In the genomic region with DNA sequence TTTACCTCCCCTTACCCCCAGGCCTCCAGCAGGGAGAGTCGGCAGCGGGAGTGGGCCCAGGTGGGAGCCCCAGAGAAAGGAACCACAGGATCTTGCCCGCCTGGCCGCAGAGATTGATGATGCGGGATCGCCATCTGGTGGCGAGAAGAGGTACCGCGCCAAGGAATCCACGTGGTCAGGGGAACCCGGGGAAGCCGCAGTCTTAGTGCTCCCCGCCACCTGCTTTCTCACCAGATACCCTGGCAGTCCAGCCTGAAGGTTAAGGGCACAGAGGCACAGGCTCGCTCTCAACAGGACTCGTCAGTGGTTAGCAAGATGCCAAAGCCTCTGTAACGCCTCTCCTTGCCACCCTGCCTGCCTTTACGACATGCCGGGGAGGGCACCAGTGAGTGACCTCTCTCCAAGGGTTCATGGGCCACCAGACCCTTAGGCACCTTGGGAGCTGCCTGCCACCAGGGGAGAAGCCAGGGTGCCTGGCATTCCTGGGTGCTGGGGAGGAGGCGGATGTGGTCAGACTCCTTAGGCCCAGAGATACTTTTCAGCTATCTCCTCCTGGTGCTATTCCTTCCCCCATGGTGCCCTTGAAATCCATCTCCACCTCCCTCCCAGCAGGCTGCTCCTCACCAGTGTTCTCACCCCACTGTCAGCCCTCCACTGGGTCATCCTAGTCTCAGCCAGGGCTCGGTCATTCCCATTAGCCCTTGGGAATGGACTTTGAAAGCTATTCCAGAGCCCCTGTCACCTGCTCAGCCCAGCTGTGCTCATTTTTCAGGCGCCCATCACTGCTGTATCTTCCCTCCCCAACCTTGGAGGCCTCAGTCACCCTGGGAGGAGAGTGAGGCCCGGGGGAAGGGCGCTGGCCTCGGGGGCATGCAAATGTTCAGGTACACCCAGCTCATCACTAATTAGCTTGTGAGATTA, we compare ENCODE assay signal across 8 cellular contexts. TPM values are rescaled to one million over a fixed set of nuclear protein-coding genes. Genes with fewer than 3 reads are reported as not detected.
DNase-seq lines count a peak whose midpoint lies in the region; ATAC-seq and TF ChIP-seq lines count a peak whose summit lies in the region.

No MANE protein-coding gene starts in this region.

- WGBS in adrenal gland, 4 donors: 23 to 52% (median 25%) methylated on average over 8 to 24 of the region's 24 CpGs
- WGBS in right cardiac atrium: 28% methylated on average over 24 of the region's 24 CpGs

- H3K4me3 Mint-ChIP-seq in T-helper 2 cell treated with Interferon-gamma antibody and Interleukin-4, amounts not matched to agents 5 μg/mL and 100 μg/mL, for 36 hours: no peak overlapping the region

- DNase-seq in AML-193 (lab: John Stamatoyannopoulos, UW) (peak; percentile 72 to 79), NCI-H146 (lab: John Stamatoyannopoulos, UW) (peak; percentile 72), adrenal gland (peak; percentile 71 to 94 (median 82)), right cardiac atrium (peak; percentile 76 to 93 (median 91)), gastrocnemius medialis (peak; percentile 63 to 77)
- DNase-seq in T-helper 2 cell treated with Interferon-gamma antibody and Interleukin-4, amounts not matched to agents 5 μg/mL and 100 μg/mL, for 36 hours (ENCODE audit: low spot score): peak; percentile 82

- no peak overlapping the region for H3K4me3 ChIP-seq in adrenal gland
- H3K4me3 ChIP-seq in right cardiac atrium (ENCODE audit: low read length): no peak overlapping the region
- H3K4me3 ChIP-seq in gastrocnemius medialis: no peak overlapping the region

- no peaks in the 10 kb centered on the region for H3K27me3 ChIP-seq in adrenal gland
- no peaks in the 10 kb centered on the region for H3K27me3 ChIP-seq in right cardiac atrium (ENCODE audit: control insufficient read depth, insufficient read depth)
- no peaks in the 10 kb centered on the region for H3K27me3 ChIP-seq in gastrocnemius medialis

- no peaks in the 10 kb centered on the region for H3K36me3 ChIP-seq in adrenal gland (replicated peaks in 1 of 2)
- H3K36me3 ChIP-seq in gastrocnemius medialis: no peaks in the 10 kb centered on the region

- H3K4me1 ChIP-seq in adrenal gland (replicated peaks in 1 of 2) (peaks cover 3 to 10% of the 10 kb centered on the region in 2 donors), right cardiac atrium (ENCODE audit: control insufficient read depth, insufficient read depth, low read length) (peaks cover 6% of the 10 kb centered on the region), gastrocnemius medialis (peaks cover 3 to 11% of the 10 kb centered on the region in 2 donors)

- TF ChIP-seq CTCF in adrenal gland (IDR thresholded peaks at IDR 0.05) (peak; percentile 94 to 98 (median 96)), gastrocnemius medialis (IDR thresholded peaks at IDR 0.05 in 4 of 5, conservative IDR thresholded peaks at IDR 0.05 in 1 of 5) (peak; percentile 94 to 99 (median 96))

- peaks cover 5% of the 10 kb centered on the region for H3K27me3 Mint-ChIP-seq in T-helper 2 cell treated with Interferon-gamma antibody and Interleukin-4, amounts not matched to agents 5 μg/mL and 100 μg/mL, for 36 hours (ENCODE audit: low read depth)

- H3K9me3 Mint-ChIP-seq in T-helper 2 cell treated with Interferon-gamma antibody and Interleukin-4, amounts not matched to agents 5 μg/mL and 100 μg/mL, for 36 hours: no peaks in the 10 kb centered on the region

- H3K27ac ChIP-seq in adrenal gland (no peak overlapping the region), right cardiac atrium (ENCODE audit: low read length) (no peak overlapping the region), gastrocnemius medialis (peak overlapping the region in 3 of 4 donors; percentile 40 to 72 (median 68))

- H3K36me3 Mint-ChIP-seq in T-helper 2 cell treated with Interferon-gamma antibody and Interleukin-4, amounts not matched to agents 5 μg/mL and 100 μg/mL, for 36 hours (ENCODE audit: low read depth): no peaks in the 10 kb centered on the region

- in situ Hi-C loops in gastrocnemius medialis (cut with MboI; ENCODE audit: low sequenced_read_pairs in 4 of 4): loop anchor here (5.0 kb wide), 1 partner anchor 39 kb away; a partner anchor contains a TSS

- no peak overlapping the region for H3K27ac Mint-ChIP-seq in T-helper 2 cell treated with Interferon-gamma antibody and Interleukin-4, amounts not matched to agents 5 μg/mL and 100 μg/mL, for 36 hours

- H3K4me1 Mint-ChIP-seq in T-helper 2 cell treated with Interferon-gamma antibody and Interleukin-4, amounts not matched to agents 5 μg/mL and 100 μg/mL, for 36 hours (ENCODE audit: low read depth): peaks cover 28% of the 10 kb centered on the region

- H3K9me3 ChIP-seq in adrenal gland (replicated peaks in 1 of 3): no peaks in the 10 kb centered on the region
- H3K9me3 ChIP-seq in right cardiac atrium (ENCODE audit: control insufficient read depth, low read length): no peaks in the 10 kb centered on the region
- H3K9me3 ChIP-seq in gastrocnemius medialis: no peaks in the 10 kb centered on the region

- no peak for TF ChIP-seq POLR2A in adrenal gland (IDR thresholded peaks at IDR 0.05)
- TF ChIP-seq POLR2A in gastrocnemius medialis (IDR thresholded peaks at IDR 0.05): no peak

- intact Hi-C loops in adrenal gland (cut with DNase I): loop anchor here (1.0 to 10.0 kb wide), 4 partner anchors 39 to 104 kb away; a partner anchor contains a TSS
- intact Hi-C loops in right cardiac atrium (cut with DNase I): loop anchor here (1.0 to 10.0 kb wide), 5 partner anchors 39 to 202 kb away; a partner anchor contains a TSS
- intact Hi-C loops in gastrocnemius medialis (cut with DNase I; ENCODE audit: low total_unique reads): loop anchor here (1.0 to 5.0 kb wide), 3 partner anchors 40 to 204 kb away; no protein-coding TSS in a partner anchor

- ATAC-seq in GM19395 (IDR thresholded peaks at IDR 0.05; ENCODE audit: unreplicated experiment): peak; percentile 56
- ATAC-seq in right cardiac atrium: peak; percentile 64 to 77
- ATAC-seq in gastrocnemius medialis: peak; percentile 71 to 77
- ATAC-seq in HG02571 (IDR thresholded peaks at IDR 0.05; ENCODE audit: unreplicated experiment): no peak

RNA-seq across cellular contexts. Expression of a gene that starts 5.4 kb away (rescaled TPM):
- total RNA-seq in adrenal gland: 100 to 1,000 TPM in 1 of 8 donors, 10 to 100 TPM in 7; 12.3 to 156 (median 43.8) TPM
- polyA plus RNA-seq in adrenal gland: 10 to 100 TPM in 2 of 3 donors, 1 to 10 TPM in 1; 4.9 to 39.3 (median 19.1) TPM
- total RNA-seq in right cardiac atrium: 10 to 100 TPM; 10.2 to 16.4 (median 12.8) TPM
- polyA plus RNA-seq in right cardiac atrium: 11.2 TPM
- total RNA-seq in gastrocnemius medialis: 10 to 100 TPM; 11.4 to 29.8 (median 23.3) TPM

RNA-seq across cellular contexts. Expression of a gene that starts 30.8 kb away (rescaled TPM):
- total RNA-seq in adrenal gland (10 to 100 TPM in 7 of 8 donors, 1 to 10 TPM in 1; 9.5 to 18.1 (median 14.3) TPM), right cardiac atrium (10 to 100 TPM; 46.6 to 83.9 (median 67.3) TPM), gastrocnemius medialis (10 to 100 TPM in 2 of 4 donors, 1 to 10 TPM in 2; 8.1 to 19.7 (median 10.6) TPM)
- polyA plus RNA-seq in adrenal gland (10 to 100 TPM in 2 of 3 donors, 1 to 10 TPM in 1; 7.8 to 38.3 (median 32.1) TPM), right cardiac atrium (58.7 TPM)

RNA-seq across cellular contexts. Expression of a gene that starts 33.2 kb away (rescaled TPM):
- 1 to 10 TPM in 6 of 8 donors, not detected in 2; 1.5 to 5.7 (median 2.8) TPM for total RNA-seq in adrenal gland
- polyA plus RNA-seq in adrenal gland: 10 to 100 TPM in 2 of 3 donors, 1 to 10 TPM in 1; 4.5 to 37.2 (median 14.3) TPM
- 10 to 100 TPM in 3 of 4 donors, 1 to 10 TPM in 1; 6.1 to 11.6 (median 10.9) TPM for total RNA-seq in right cardiac atrium
- polyA plus RNA-seq in right cardiac atrium: 9.8 TPM
- total RNA-seq in gastrocnemius medialis: 1 to 10 TPM in 2 of 4 donors, under 1 TPM in 1, not detected in 1; 0.33 to 3.7 (median 1.1) TPM

RNA-seq across cellular contexts. Expression of a gene that starts 39.3 kb away (rescaled TPM):
- not detected for total RNA-seq in adrenal gland
- polyA plus RNA-seq in adrenal gland: under 1 TPM in 2 of 3 donors, not detected in 1; 0.30 to 0.40 TPM
- not detected for total RNA-seq in right cardiac atrium
- not detected for polyA plus RNA-seq in right cardiac atrium
- not detected for total RNA-seq in gastrocnemius medialis

RNA-seq across cellular contexts. Expression of a gene that starts 53.7 kb away (rescaled TPM):
- total RNA-seq in adrenal gland: 10 to 100 TPM; 11.4 to 21.8 (median 17.9) TPM
- 10 to 100 TPM in 2 of 3 donors, 1 to 10 TPM in 1; 9.8 to 21.3 (median 12.4) TPM for polyA plus RNA-seq in adrenal gland
- total RNA-seq in right cardiac atrium: 10 to 100 TPM; 24.2 to 37.3 (median 34.1) TPM
- 23.0 TPM for polyA plus RNA-seq in right cardiac atrium
- 10 to 100 TPM; 16.4 to 46.5 (median 32.4) TPM for total RNA-seq in gastrocnemius medialis

Comparison
In these comparisons a context has a peak if more than half of its experiments do, and no peak if none do; other contexts are left out.
1. H3K27ac ChIP-seq: peak in gastrocnemius medialis (3 of 4); none in adrenal gland (0 of 5) and right cardiac atrium (single experiment).
2. Peak in every context shown above with its lines, with median percentiles within 50 percentile points of each other: DNase-seq.